Comparison of ENCODE assay signal across 34 cellular contexts in the genomic region with DNA sequence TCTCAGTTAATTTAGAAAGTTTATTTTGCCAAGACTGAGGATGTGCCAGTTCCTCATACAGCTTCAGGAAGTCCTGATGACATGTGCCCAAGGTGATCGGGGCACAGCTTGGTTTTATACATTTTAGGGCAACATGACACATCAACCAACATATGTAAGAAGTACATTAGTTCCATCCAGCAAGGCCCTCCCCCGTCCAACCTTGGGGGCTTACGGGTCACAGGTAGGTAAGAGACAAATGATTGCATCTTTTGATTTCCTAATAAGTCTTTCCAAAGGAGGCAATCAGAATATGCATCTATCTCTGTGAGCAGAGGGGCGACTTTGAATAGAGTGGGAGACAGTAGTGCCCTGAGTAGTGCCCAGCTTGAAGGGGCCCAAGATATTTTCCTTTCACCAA. TPM values are rescaled to one million over a fixed set of nuclear protein-coding genes. Genes with fewer than 3 reads are reported as not detected.
A peak's percentile ranks its signal among the peaks of the same experiment; 100 is the strongest.
DNase-seq lines count a peak whose midpoint lies in the region; ATAC-seq and TF ChIP-seq lines count a peak whose summit lies in the region.
"Had no signal": no experiment of that assay in that cellular context is flagged by ENCODE, and none has a peak within 500 bp of the region (broad histone marks: within the 10 kb centered on the region; RNA-seq: fewer than 3 reads in every experiment).

No MANE protein-coding gene starts in this region.

- H3K27me3 ChIP-seq in esophagus muscularis mucosa: no peaks in the 10 kb centered on the region
- H3K27me3 ChIP-seq: BE2C; BLaER1; BLaER1 treated with 17β-estradiol and CSF1 and Interleukin-3, amounts not matched to agents 10 nM and 100 nM had no signal

- no peak for TF ChIP-seq CTCF in esophagus muscularis mucosa (IDR thresholded peaks at IDR 0.05)

- intact Hi-C loops in esophagus muscularis mucosa (cut with DNase I): no loop called here

- no peaks in the 10 kb centered on the region for H3K9me3 ChIP-seq in esophagus muscularis mucosa
- H3K9me3 ChIP-seq: A549, BE2C, BLaER1, Caco-2 had no signal

- no peak for DNase-seq in activated T-cell treated with anti-CD3 and anti-CD28 coated beads, Interleukin-2, amount 50 U/mL, for 72 hours
- no peak for DNase-seq in activated T-cell treated with anti-CD3 and anti-CD28 coated beads, Interleukin-2, amount 50 U/mL, for 48 hours
- DNase-seq in esophagus muscularis mucosa (ENCODE audit: extremely low spot score): peak; percentile 64
- DNase-seq in stimulated activated naive CD4-positive, alpha-beta T cell (lab: John Stamatoyannopoulos, UW): no peak
- DNase-seq: 8988T; ACHN; AML-193; BE2C; C1 segment of cervical spinal cord; Caco-2; Calu3; CD4-positive, alpha-beta memory T cell; CD4-positive, alpha-beta T cell; CD4-positive, CD25-positive, alpha-beta regulatory T cell; CD8-positive, alpha-beta memory T cell; CD8-positive, alpha-beta T cell; COR-L47; DMS 273 treated with DMSO at 0.1 percent for 48 hours; DMS153; DMS53; DMS79; DMS79 treated with DMSO at 0.1 percent for 48 hours; DND-41; EL had no signal

- peaks cover 0 to 2% of the 10 kb centered on the region in 2 donors for H3K9me3 Mint-ChIP-seq in activated T-cell treated with anti-CD3 and anti-CD28 coated beads, Interleukin-2, amount 50 U/mL, for 72 hours
- H3K9me3 Mint-ChIP-seq: CD4-positive, alpha-beta T cell; CD8-positive, alpha-beta T cell had no signal

- peak overlapping the region; percentile 42 for H3K27ac Mint-ChIP-seq in activated T-cell treated with anti-CD3 and anti-CD28 coated beads, Interleukin-2, amount 50 U/mL, for 72 hours
- H3K27ac Mint-ChIP-seq: B cell; CD14-positive monocyte; CD4-positive, alpha-beta memory T cell; CD4-positive, alpha-beta T cell; CD4-positive, CD25-positive, alpha-beta regulatory T cell; CD8-positive, alpha-beta memory T cell; CD8-positive, alpha-beta T cell had no signal

- peaks cover 8% of the 10 kb centered on the region for H3K4me1 Mint-ChIP-seq in activated T-cell treated with anti-CD3 and anti-CD28 coated beads, Interleukin-2, amount 50 U/mL, for 72 hours (ENCODE audit: low read depth)
- H3K4me1 Mint-ChIP-seq: CD14-positive monocyte; CD4-positive, alpha-beta memory T cell; CD4-positive, CD25-positive, alpha-beta regulatory T cell; CD8-positive, alpha-beta memory T cell had no signal

- H3K36me3 Mint-ChIP-seq in activated T-cell treated with anti-CD3 and anti-CD28 coated beads, Interleukin-2, amount 50 U/mL, for 72 hours (ENCODE audit: insufficient read depth in 2 of 2): peaks cover 0 to 3% of the 10 kb centered on the region in 2 donors
- H3K36me3 Mint-ChIP-seq: CD14-positive monocyte; CD4-positive, alpha-beta memory T cell; CD4-positive, CD25-positive, alpha-beta regulatory T cell; CD8-positive, alpha-beta memory T cell; CD8-positive, alpha-beta T cell had no signal

- no peak overlapping the region for H3K4me3 Mint-ChIP-seq in activated T-cell treated with anti-CD3 and anti-CD28 coated beads, Interleukin-2, amount 50 U/mL, for 72 hours
- H3K4me3 Mint-ChIP-seq: B cell; CD4-positive, alpha-beta memory T cell; CD4-positive, alpha-beta T cell; CD4-positive, CD25-positive, alpha-beta regulatory T cell; CD8-positive, alpha-beta memory T cell; CD8-positive, alpha-beta T cell had no signal

- no peak for TF ChIP-seq POLR2A in esophagus muscularis mucosa (IDR thresholded peaks at IDR 0.05; ENCODE audit: low read depth)

- H3K4me1 ChIP-seq in esophagus muscularis mucosa: no peaks in the 10 kb centered on the region
- H3K4me1 ChIP-seq: A549, BE2C, Caco-2 had no signal

- H3K27ac ChIP-seq in esophagus muscularis mucosa (replicated peaks in 1 of 4): no peak overlapping the region
- H3K27ac ChIP-seq: 22Rv1, A549, BLaER1, C4-2B had no signal

- no peak for ATAC-seq in activated T-cell treated with anti-CD3 and anti-CD28 coated beads, Interleukin-2, amount 50 U/mL, for 72 hours (replicated peaks in 1 of 2)
- ATAC-seq: A549; CD8-positive, alpha-beta T cell had no signal

- WGBS in esophagus muscularis mucosa: 87% methylated on average over 4 of the region's 4 CpGs

- peaks cover 32% of the 10 kb centered on the region for H3K27me3 Mint-ChIP-seq in activated T-cell treated with anti-CD3 and anti-CD28 coated beads, Interleukin-2, amount 50 U/mL, for 72 hours (ENCODE audit: low read depth)
- H3K27me3 Mint-ChIP-seq: B cell had no signal

- no peaks in the 10 kb centered on the region for H3K36me3 ChIP-seq in esophagus muscularis mucosa
- H3K36me3 ChIP-seq: BE2C; BLaER1; BLaER1 treated with 17β-estradiol and CSF1 and Interleukin-3, amounts not matched to agents 10 nM and 100 nM had no signal

- no peak for TF ChIP-seq EP300 in esophagus muscularis mucosa (IDR thresholded peaks at IDR 0.05)

- no peak overlapping the region for H3K4me3 ChIP-seq in esophagus muscularis mucosa
- H3K4me3 ChIP-seq: A549; BLaER1; BLaER1 treated with 17β-estradiol and CSF1 and Interleukin-3, amounts not matched to agents 10 nM and 100 nM had no signal

RNA-seq across cellular contexts. Expression of a gene that starts 19.6 kb away (rescaled TPM):
- not detected for total RNA-seq in activated T-cell treated with anti-CD3 and anti-CD28 coated beads, Interleukin-2, amount 50 U/mL, for 72 hours
- total RNA-seq in esophagus muscularis mucosa: under 1 TPM in 1 of 4 donors, not detected in 3; 0.32 TPM
- total RNA-seq: A172; A673; B cell; Calu3; CD4-positive, alpha-beta memory T cell; CD4-positive, alpha-beta T cell; CD4-positive, CD25-positive, alpha-beta regulatory T cell; CD8-positive, alpha-beta memory T cell; CD8-positive, alpha-beta T cell; Daoy had no signal
